1 cellular context compared by ENCODE assay signal in the genomic region with DNA sequence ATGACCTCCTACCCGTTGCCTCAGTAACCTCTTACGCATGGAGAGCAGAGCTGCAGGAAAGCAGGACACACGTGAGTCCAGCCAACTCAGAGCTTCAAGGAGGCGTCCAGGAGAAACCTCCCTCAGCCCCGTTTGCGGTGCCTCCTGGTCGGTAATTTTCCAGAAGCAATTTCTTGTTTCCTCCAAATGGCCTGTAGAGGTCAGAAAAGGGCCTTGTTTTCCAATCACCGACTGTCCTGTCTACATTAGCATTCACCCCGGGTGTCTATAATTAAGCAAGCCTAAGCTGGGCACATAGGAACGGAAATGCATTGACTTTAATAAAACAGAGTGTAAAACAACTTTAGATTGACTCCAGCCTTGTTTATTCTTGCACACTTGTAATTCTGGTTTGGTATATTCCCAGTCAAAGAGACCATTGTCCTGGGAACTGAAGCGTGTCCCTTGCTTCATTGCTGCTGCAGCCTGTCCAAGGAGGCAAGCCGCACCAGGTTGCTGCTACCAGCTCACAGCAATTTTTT.
TF ChIP-seq lines count a peak whose summit lies in the region.

No MANE protein-coding gene starts in this region.

TF ChIP-seq in Ishikawa, 13 proteins besides CTCF, POLR2A, EP300 and RAD21 (continued from another document):
- TF ChIP-seq USF1 (IDR thresholded peaks at IDR 0.05) = no peak
